Comparison of ENCODE assay signal across 10 cellular contexts in genomic region chr17:81990836-81991683, GRCh38. TPM values are rescaled to one million over a fixed set of nuclear protein-coding genes. Genes with fewer than 3 reads are reported as not detected.
DNase-seq lines count a peak whose midpoint lies in the region; ATAC-seq, FAIRE-seq and TF ChIP-seq lines count a peak whose summit lies in the region.
"Had no signal": no experiment of that assay in that cellular context is flagged by ENCODE, and none has a peak within 500 bp of the region (broad histone marks: within the 10 kb centered on the region; RNA-seq: fewer than 3 reads in every experiment).

No MANE protein-coding gene starts in this region.

- intact Hi-C loops in heart right ventricle (cut with DNase I) = no loop called here

- H3K36me3 Mint-ChIP-seq in WTC11 = peaks cover 5% of the 10 kb centered on the region; the same call in 1 of the 2 replicates

- no peaks in the 10 kb centered on the region for H3K27me3 Mint-ChIP-seq in WTC11 (ENCODE audit: low read depth)

- H4K20me1 ChIP-seq in BLaER1 (peaks cover 93% of the 10 kb centered on the region), osteoblast (ENCODE audit: insufficient read depth, low read length) (peaks cover 31% of the 10 kb centered on the region)

- H3K27me3 ChIP-seq in BLaER1 (0 out of 2 replicates have a peak, but pooled peaks cover 5% of the 10 kb centered on the region), heart right ventricle (no peaks in the 10 kb centered on the region), osteoblast (ENCODE audit: insufficient read depth, low read length) (no peaks in the 10 kb centered on the region)

- H3K27ac ChIP-seq in BLaER1 (no peak overlapping the region), heart right ventricle (peak overlapping the region in 9 of 10 donors; percentile 31 to 89 (median 77)), osteoblast (ENCODE audit: low read depth, low read length) (no peak overlapping the region)

- H3K4me1 ChIP-seq in BLaER1 (peaks cover 39% of the 10 kb centered on the region), heart right ventricle (peaks cover 4 to 25% (median 18%) of the 10 kb centered on the region in 9 donors), osteoblast (ENCODE audit: insufficient read depth, low read length) (peaks cover 14% of the 10 kb centered on the region)

- POLR2A ChIA-PET in WTC11 (lab: Charles Lee) = no interaction called here

- H3K9me3 ChIP-seq in BLaER1 (peaks cover 8% of the 10 kb centered on the region; the same call in 1 of the 2 replicates), heart right ventricle (no peaks in the 10 kb centered on the region), osteoblast (ENCODE audit: low read depth, low read length) (no peaks in the 10 kb centered on the region)

- H3K9me3 Mint-ChIP-seq in WTC11 = no peaks in the 10 kb centered on the region
- H3K9me3 Mint-ChIP-seq: T-helper 2 cell treated with Interferon-gamma antibody and Interleukin-4, amounts not matched to agents 5 μg/mL and 100 μg/mL, for 36 hours had no signal

- no peak overlapping the region for H3K4me3 Mint-ChIP-seq in WTC11
- H3K4me3 Mint-ChIP-seq: T-helper 2 cell treated with Interferon-gamma antibody and Interleukin-4, amounts not matched to agents 5 μg/mL and 100 μg/mL, for 36 hours had no signal

- no peak overlapping the region for H3K4me3 ChIP-seq in BLaER1
- H3K4me3 ChIP-seq in heart right ventricle = no peak overlapping the region
- H3K4me3 ChIP-seq in osteoblast (ENCODE audit: insufficient read depth, low read length) = no peak overlapping the region

- CTCF ChIA-PET in WTC11 (lab: Charles Lee) = interaction anchor here (1.0 to 4.2 kb wide), 6 partner anchors 29 to 63 kb away, joined by 3 to 19 read pairs (median 6); partner anchors contain the start of genes CENPX, DCXR, LRRC45 and MAFG

- H3K4me2 ChIP-seq in BLaER1 (peak overlapping the region; percentile 30; the same call in 1 of the 2 replicates), osteoblast (ENCODE audit: insufficient read depth, low read length) (peak overlapping the region; percentile 67)

- ATAC-seq in WTC11 (no peak), heart right ventricle (peak in 1 of 8 donors; percentile 25), GM21367 (IDR thresholded peaks at IDR 0.05; ENCODE audit: unreplicated experiment) (no peak), HG02678 (IDR thresholded peaks at IDR 0.05; ENCODE audit: unreplicated experiment) (no peak)

- no peak overlapping the region for H2AFZ ChIP-seq in osteoblast (ENCODE audit: low read length)

- DNase-seq in WTC11 (ENCODE audit: low spot score) (no peak), heart right ventricle (no peak), osteoblast (ENCODE audit: insufficient read length, low spot score, missing footprints) (no peak), OCI-M1 (lab: John Stamatoyannopoulos, UW) (no peak), H54 (ENCODE audit: insufficient read length, low spot score) (no peak)
- DNase-seq: NCI-H146 had no signal

- peaks cover 21% of the 10 kb centered on the region for H3K4me1 Mint-ChIP-seq in WTC11

- TF ChIP-seq POLR2A in H54 (IDR thresholded peaks at IDR 0.05; ENCODE audit: low read depth, low read length) = no peak

- no peak for TF ChIP-seq CTCF in WTC11 (IDR thresholded peaks at IDR 0.05)
- TF ChIP-seq CTCF in heart right ventricle (IDR thresholded peaks at IDR 0.05) = no peak
- TF ChIP-seq CTCF in osteoblast (IDR thresholded peaks at IDR 0.05; ENCODE audit: extremely low read depth, low read depth, low read length) = no peak

- H3K27ac Mint-ChIP-seq in WTC11 = peak overlapping the region; percentile 95
- H3K27ac Mint-ChIP-seq: T-helper 2 cell treated with Interferon-gamma antibody and Interleukin-4, amounts not matched to agents 5 μg/mL and 100 μg/mL, for 36 hours had no signal

- 75 to 79% methylated on average over 25 of the region's 25 CpGs for WGBS in heart right ventricle, 2 donors

- H3K79me2 ChIP-seq in osteoblast (ENCODE audit: insufficient read depth, low read length) = peaks cover 16% of the 10 kb centered on the region

- no peak overlapping the region for H3K9ac ChIP-seq in BLaER1

- FAIRE-seq in H54 (lab: Jason Lieb, UNC) = no peak

- H3K36me3 ChIP-seq in BLaER1 = peaks cover 27% of the 10 kb centered on the region
- H3K36me3 ChIP-seq in heart right ventricle = peaks cover 0 to 54% (median 0%) of the 10 kb centered on the region in 9 donors
- H3K36me3 ChIP-seq in osteoblast (ENCODE audit: insufficient read depth, low read length) = peaks cover 15% of the 10 kb centered on the region

TF ChIP-seq in WTC11, 78 proteins besides CTCF, POLR2A, EP300 and RAD21:
- TF ChIP-seq ELF4 (CRISPR knock-in tag; IDR thresholded peaks at IDR 0.05; ENCODE audit: low read depth) = no peak
- TF ChIP-seq STAT6 (CRISPR knock-in tag; conservative IDR thresholded peaks at IDR 0.05; ENCODE audit: low read depth) = no peak
- no peak for TF ChIP-seq ZBTB21 (CRISPR knock-in tag; IDR thresholded peaks at IDR 0.05; ENCODE audit: borderline replicate concordance)
- no peak for TF ChIP-seq E2F4 (CRISPR knock-in tag; IDR thresholded peaks at IDR 0.05; ENCODE audit: borderline replicate concordance, low read depth)
- TF ChIP-seq ZNF423 (CRISPR knock-in tag; IDR thresholded peaks at IDR 0.05) = 0 out of 2 replicates have a peak, but pooled peaks have one; percentile 13

RNA-seq across cellular contexts. Expression of gene ASPSCR1, which starts 13.6 kb away (rescaled TPM):
- total RNA-seq in WTC11 (2021) (60.4 to 71.9 TPM (median 67.8 TPM) in 3 replicates), heart right ventricle (10 to 100 TPM; 19.9 to 38.2 (median 22.6) TPM), osteoblast (33.9 and 35.8 TPM in 2 replicates)
- 100 to 1,000 TPM in 1 of 2 donors, 10 to 100 TPM in 1; 40.5 to 115 TPM for polyA plus RNA-seq in heart right ventricle

RNA-seq across cellular contexts. Expression of gene NOTUM, which starts 30.1 kb away (rescaled TPM):
- 1.2 to 1.9 TPM (median 1.7 TPM) in 3 replicates for total RNA-seq in WTC11 (2021)
- 1 to 10 TPM in 1 of 10 donors, under 1 TPM in 4, not detected in 5; 0.27 to 1.5 (median 0.65) TPM for total RNA-seq in heart right ventricle
- polyA plus RNA-seq in heart right ventricle = under 1 TPM; 0.22 to 0.74 TPM
- total RNA-seq in osteoblast = 0.72 TPM in 1 of 2 replicates, not detected in the other

RNA-seq across cellular contexts. Expression of gene CENPX, which starts 31.6 kb away (rescaled TPM):
- total RNA-seq in WTC11 (2021) = 107 to 121 TPM (median 110 TPM) in 3 replicates
- total RNA-seq in heart right ventricle = 10 to 100 TPM; 15.8 to 37.4 (median 20.6) TPM
- polyA plus RNA-seq in heart right ventricle = 100 to 1,000 TPM in 1 of 2 donors, 10 to 100 TPM in 1; 48.6 to 132 TPM
- total RNA-seq in osteoblast = 13.8 and 18.8 TPM in 2 replicates

RNA-seq across cellular contexts. Expression of gene LRRC45, which starts 32.0 kb away (rescaled TPM):
- 30.5 to 38.1 TPM (median 32.5 TPM) in 3 replicates for total RNA-seq in WTC11 (2021)
- total RNA-seq in heart right ventricle = 10 to 100 TPM in 1 of 10 donors, 1 to 10 TPM in 9; 2.2 to 10.4 (median 3.1) TPM
- 1 to 10 TPM; 6.7 to 7.7 TPM for polyA plus RNA-seq in heart right ventricle
- total RNA-seq in osteoblast = 12.1 and 13.4 TPM in 2 replicates

RNA-seq across cellular contexts. Expression of gene RAC3, which starts 40.4 kb away (rescaled TPM):
- total RNA-seq in WTC11 (2021) = 135 to 163 TPM (median 138 TPM) in 3 replicates
- 1 to 10 TPM in 6 of 10 donors, under 1 TPM in 4; 0.82 to 1.6 (median 1.1) TPM for total RNA-seq in heart right ventricle
- 1 to 10 TPM; 1.5 to 3.3 TPM for polyA plus RNA-seq in heart right ventricle
- 0.59 and 1.8 TPM in 2 replicates for total RNA-seq in osteoblast

Comparison
In these comparisons a context has a peak if more than half of its experiments do, and no peak if none do; other contexts are left out.
1. H3K27ac ChIP-seq: peak in heart right ventricle (9 of 10); none in BLaER1 (single experiment) and osteoblast (single experiment).